13 cellular contexts compared by ENCODE assay signal in the genomic region with DNA sequence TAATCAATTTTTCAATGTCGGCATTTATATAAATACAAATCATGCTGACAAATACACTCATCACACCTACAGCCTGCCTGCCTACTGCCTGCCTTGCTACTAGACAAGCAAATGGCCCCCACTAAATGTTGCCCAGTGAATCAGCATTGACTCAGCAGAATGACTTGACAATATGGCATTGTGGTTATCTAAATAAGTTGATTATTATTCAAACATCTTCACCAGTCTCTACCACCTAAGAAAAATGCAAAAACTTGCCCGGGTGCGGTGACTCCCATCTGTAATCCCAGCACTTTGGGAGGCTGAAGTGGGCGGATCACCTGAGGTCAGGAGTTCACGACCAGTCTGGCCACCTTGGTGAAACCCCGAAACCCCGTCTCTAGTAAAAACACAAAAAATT.
DNase-seq lines count a peak whose midpoint lies in the region; ATAC-seq, FAIRE-seq and TF ChIP-seq lines count a peak whose summit lies in the region.
"Had no signal": no experiment of that assay in that cellular context is flagged by ENCODE, and none has a peak within 500 bp of the region (broad histone marks: within the 10 kb centered on the region; RNA-seq: fewer than 3 reads in every experiment).

No MANE protein-coding gene starts in this region.

- DNase-seq in AG08395 (ENCODE audit: low spot score) (peak; percentile 20), HTR-8/SVneo (ENCODE audit: insufficient read length, low spot score) (peak; percentile 0), astrocyte (ENCODE audit: low read depth) (peak; percentile 93), upper lobe of left lung (no peak), cortex of kidney (lab: John Stamatoyannopoulos, UW) (no peak), CD1c-positive myeloid dendritic cell (ENCODE audit: extremely low spot score) (no peak)
- DNase-seq in activated naive CD8-positive, alpha-beta T cell treated with anti-CD3 and anti-CD28 coated beads, Interleukin-2, amount 50 U/mL, for 24 hours, result no peak
- DNase-seq: AML-193, MM.1S, NCI-H2171 treated with DMSO at 0.1 percent for 48 hours had no signal

- no peaks in the 10 kb centered on the region for H3K27me3 Mint-ChIP-seq in astrocyte (ENCODE audit: low read depth, unreplicated experiment)
- no peaks in the 10 kb centered on the region for H3K27me3 Mint-ChIP-seq in activated naive CD8-positive, alpha-beta T cell treated with anti-CD3 and anti-CD28 coated beads, Interleukin-2, amount 50 U/mL, for 24 hours

- H4K20me1 ChIP-seq in astrocyte (ENCODE audit: insufficient read depth, low read length), result no peaks in the 10 kb centered on the region

- H3K79me2 ChIP-seq in astrocyte (ENCODE audit: insufficient read depth, low read length), result no peaks in the 10 kb centered on the region

- TF ChIP-seq CTCF in astrocyte (IDR thresholded peaks at IDR 0.05; ENCODE audit: insufficient read depth, low read depth, low read length), result no peak
- TF ChIP-seq CTCF in gastroesophageal sphincter (IDR thresholded peaks at IDR 0.05), result no peak
- TF ChIP-seq CTCF in upper lobe of left lung (IDR thresholded peaks at IDR 0.05), result no peak

- H3K4me1 Mint-ChIP-seq in astrocyte (ENCODE audit: low read depth, unreplicated experiment), result peaks cover 5% of the 10 kb centered on the region
- no peaks in the 10 kb centered on the region for H3K4me1 Mint-ChIP-seq in activated naive CD8-positive, alpha-beta T cell treated with anti-CD3 and anti-CD28 coated beads, Interleukin-2, amount 50 U/mL, for 24 hours

- no peaks in the 10 kb centered on the region for H3K27me3 ChIP-seq in astrocyte (ENCODE audit: insufficient read depth, low read length)
- H3K27me3 ChIP-seq in gastroesophageal sphincter, result no peaks in the 10 kb centered on the region
- H3K27me3 ChIP-seq in upper lobe of left lung, result no peaks in the 10 kb centered on the region

- TF ChIP-seq EP300 in gastroesophageal sphincter (IDR thresholded peaks at IDR 0.05) (no peak), upper lobe of left lung (IDR thresholded peaks at IDR 0.05) (no peak)

- H3K4me2 ChIP-seq in astrocyte (ENCODE audit: low read length), result peak overlapping the region; percentile 71

- peak overlapping the region; percentile 63 for H3K27ac Mint-ChIP-seq in astrocyte (ENCODE audit: unreplicated experiment)
- H3K27ac Mint-ChIP-seq in activated naive CD8-positive, alpha-beta T cell treated with anti-CD3 and anti-CD28 coated beads, Interleukin-2, amount 50 U/mL, for 24 hours, result no peak overlapping the region

- H2AFZ ChIP-seq in astrocyte (ENCODE audit: low read depth, low read length), result peak overlapping the region; percentile 45

- peak overlapping the region; percentile 46 for H3K27ac ChIP-seq in astrocyte (ENCODE audit: low read depth, low read length)
- peak overlapping the region; percentile 39 to 78 (median 72) for H3K27ac ChIP-seq in gastroesophageal sphincter
- no peak overlapping the region for H3K27ac ChIP-seq in upper lobe of left lung

- WGBS in gastroesophageal sphincter (ENCODE audit: low coverage in 1 of 2), 2 donors, result 25 to 84% methylated on average over 1 to 7 of the region's 7 CpGs
- WGBS in upper lobe of left lung, 2 donors, result 91 to 94% methylated on average over 7 of the region's 7 CpGs

- H3K9me3 Mint-ChIP-seq in astrocyte (ENCODE audit: unreplicated experiment), result no peaks in the 10 kb centered on the region
- no peaks in the 10 kb centered on the region for H3K9me3 Mint-ChIP-seq in activated naive CD8-positive, alpha-beta T cell treated with anti-CD3 and anti-CD28 coated beads, Interleukin-2, amount 50 U/mL, for 24 hours

- H3K4me3 ChIP-seq in astrocyte (ENCODE audit: insufficient read depth, low read depth, low read length), result no peak overlapping the region
- no peak overlapping the region for H3K4me3 ChIP-seq in gastroesophageal sphincter
- H3K4me3 ChIP-seq in upper lobe of left lung, result no peak overlapping the region

- no peaks in the 10 kb centered on the region for H3K36me3 Mint-ChIP-seq in astrocyte (ENCODE audit: low read depth, unreplicated experiment)
- no peaks in the 10 kb centered on the region for H3K36me3 Mint-ChIP-seq in activated naive CD8-positive, alpha-beta T cell treated with anti-CD3 and anti-CD28 coated beads, Interleukin-2, amount 50 U/mL, for 24 hours (ENCODE audit: low read depth)

- H3K9ac ChIP-seq in astrocyte (ENCODE audit: low read length), result no peak overlapping the region

- no peaks in the 10 kb centered on the region for H3K9me3 ChIP-seq in astrocyte (ENCODE audit: insufficient read depth, low read depth, low read length)
- no peaks in the 10 kb centered on the region for H3K9me3 ChIP-seq in gastroesophageal sphincter
- no peaks in the 10 kb centered on the region for H3K9me3 ChIP-seq in upper lobe of left lung

- peaks cover 10% of the 10 kb centered on the region for H3K4me1 ChIP-seq in astrocyte (ENCODE audit: insufficient read depth, low read length)
- H3K4me1 ChIP-seq in gastroesophageal sphincter, result peaks cover 0 to 17% (median 3%) of the 10 kb centered on the region in 3 donors
- H3K4me1 ChIP-seq in upper lobe of left lung, result no peaks in the 10 kb centered on the region

- ATAC-seq in gastroesophageal sphincter (peak; percentile 77), upper lobe of left lung (ENCODE audit: low FRiP score in 2 of 2) (no peak)
- ATAC-seq in activated naive CD8-positive, alpha-beta T cell treated with anti-CD3 and anti-CD28 coated beads, Interleukin-2, amount 50 U/mL, for 24 hours, result no peak
- ATAC-seq: Panc1 had no signal

- FAIRE-seq in HTR-8/SVneo (lab: Jason Lieb, UNC) (no peak), astrocyte (lab: Jason Lieb, UNC) (no peak)
- FAIRE-seq: GM18507 had no signal

- TF ChIP-seq POLR2A in gastroesophageal sphincter (IDR thresholded peaks at IDR 0.05), result no peak
- no peak for TF ChIP-seq POLR2A in upper lobe of left lung (IDR thresholded peaks at IDR 0.05)

- no peak overlapping the region for H3K4me3 Mint-ChIP-seq in astrocyte (ENCODE audit: unreplicated experiment)
- H3K4me3 Mint-ChIP-seq in activated naive CD8-positive, alpha-beta T cell treated with anti-CD3 and anti-CD28 coated beads, Interleukin-2, amount 50 U/mL, for 24 hours, result no peak overlapping the region

- H3K36me3 ChIP-seq in astrocyte (ENCODE audit: insufficient read depth, low read length), result no peaks in the 10 kb centered on the region
- no peaks in the 10 kb centered on the region for H3K36me3 ChIP-seq in gastroesophageal sphincter
- H3K36me3 ChIP-seq in upper lobe of left lung, result no peaks in the 10 kb centered on the region

Comparison
In these comparisons a context has a peak if more than half of its experiments do, and no peak if none do; other contexts are left out.
1. DNase-seq: peak in AG08395 (single experiment), HTR-8/SVneo (single experiment) and astrocyte (single experiment); none in upper lobe of left lung (0 of 2), cortex of kidney (single experiment), activated naive CD8-positive, alpha-beta T cell treated with anti-CD3 and anti-CD28 coated beads, Interleukin-2, amount 50 U/mL, for 24 hours (single experiment) and CD1c-positive myeloid dendritic cell (single experiment).
2. H3K27ac ChIP-seq: peak in astrocyte (single experiment) and gastroesophageal sphincter (4 of 4); none in upper lobe of left lung (0 of 4).